8 cellular contexts compared by ENCODE assay signal in genomic region chr4:70601422-70602039, GRCh38.
DNase-seq lines count a peak whose midpoint lies in the region; TF ChIP-seq lines count a peak whose summit lies in the region.

No MANE protein-coding gene starts in this region.

- DNase-seq in HEK293T (ENCODE audit: extremely low spot score) (peak; percentile 68), MM.1S (peak; percentile 89), RPMI8226 (peak; percentile 74), glomerular visceral epithelial cell (ENCODE audit: extremely low spot score) (peak; percentile 78), retina (peak; percentile 65), middle frontal gyrus (ENCODE audit: extremely low spot score, low spot score) (no peak)
- DNase-seq in activated T-helper 9 cell treated with anti-CD3 and anti-CD28 coated beads, Interleukin-2, amount 50 U/mL, for 16 hours (ENCODE audit: low read depth) = peak; percentile 18

- H3K27ac ChIP-seq in MM.1S (ENCODE audit: low read length) = no peak overlapping the region

- TF ChIP-seq CTCF in GM12872 (IDR thresholded peaks at IDR 0.05; ENCODE audit: insufficient read depth, low read depth, low read length) (peak; percentile 93), MM.1S (IDR thresholded peaks at IDR 0.05; ENCODE audit: low read length) (peak; percentile 97)

- peaks cover 7% of the 10 kb centered on the region; the same call in 1 of the 2 replicates for H3K4me1 ChIP-seq in MM.1S (ENCODE audit: low read length)

- H3K79me2 ChIP-seq in MM.1S (ENCODE audit: low read length) = no peaks in the 10 kb centered on the region

- no peaks in the 10 kb centered on the region for H3F3A ChIP-seq in MM.1S (ENCODE audit: insufficient read depth, low read length)

- POLR2A ChIA-PET in HEK293T (lab: Yijun Ruan, JAX) = interaction anchor here (0.7 kb wide), 1 partner anchor 12 kb away, joined by 3 read pairs; no protein-coding TSS in a partner anchor

- H3K9me2 ChIP-seq in MM.1S (replicated peaks; ENCODE audit: insufficient read depth, low read length) = no peaks in the 10 kb centered on the region

- no peak overlapping the region for H3K4me3 ChIP-seq in MM.1S (ENCODE audit: low read length)

- CTCF ChIA-PET in HEK293T (lab: Yijun Ruan, JAX) = interaction anchor here (0.7 to 0.8 kb wide), 4 partner anchors 10 to 680 kb away, joined by 3 to 5 read pairs (median 4); partner anchors contain the start of gene AMBN

- H3K9me3 ChIP-seq in MM.1S (replicated peaks; ENCODE audit: insufficient read depth, low read length) = no peaks in the 10 kb centered on the region

- H3K36me3 ChIP-seq in MM.1S (replicated peaks; ENCODE audit: insufficient read depth, low read length) = no peaks in the 10 kb centered on the region

- H3K27me3 ChIP-seq in MM.1S (replicated peaks; ENCODE audit: insufficient read depth, low read length) = no peaks in the 10 kb centered on the region

- H3K9ac ChIP-seq in MM.1S (ENCODE audit: low read length) = no peak overlapping the region

- H3K4me2 ChIP-seq in MM.1S (ENCODE audit: low read depth, low read length) = peak overlapping the region; percentile 29; the same call in 1 of the 2 replicates

- H2AFZ ChIP-seq in MM.1S (ENCODE audit: low read length) = peak overlapping the region; percentile 22

- no peaks in the 10 kb centered on the region for H4K20me1 ChIP-seq in MM.1S (ENCODE audit: insufficient read depth, low read length)

TF ChIP-seq in HEK293T, 16 proteins besides CTCF, POLR2A, EP300 and RAD21:
- TF ChIP-seq ELF4 (IDR thresholded peaks at IDR 0.05) = no peak
TF ChIP-seq in HEK293T: peak in this region for 0.
